In the genomic region with DNA sequence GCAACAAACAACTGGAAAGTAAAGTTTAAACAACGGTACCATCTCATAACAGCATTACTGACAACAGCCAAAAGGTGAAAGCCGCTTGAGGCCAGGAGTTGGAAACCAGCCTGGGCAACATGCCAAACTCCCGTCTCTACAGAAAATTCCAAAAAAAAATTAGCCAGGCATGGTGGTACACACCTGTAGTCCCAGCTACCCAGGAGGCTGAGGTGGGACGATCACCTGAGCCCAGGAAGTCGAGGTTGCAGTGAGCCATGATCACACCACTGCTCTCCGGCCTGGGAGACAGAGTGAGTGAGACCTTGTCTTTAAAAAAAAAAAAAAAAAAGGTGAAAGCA, we compare ENCODE assay signal across 16 cellular contexts. TPM values are rescaled to one million over a fixed set of nuclear protein-coding genes. Genes with fewer than 3 reads are reported as not detected.
DNase-seq lines count a peak whose midpoint lies in the region; ATAC-seq and TF ChIP-seq lines count a peak whose summit lies in the region.
"Had no signal": no experiment of that assay in that cellular context is flagged by ENCODE, and none has a peak within 500 bp of the region (broad histone marks: within the 10 kb centered on the region; RNA-seq: fewer than 3 reads in every experiment).

No MANE protein-coding gene starts in this region.

- intact Hi-C loops in mucosa of descending colon (cut with DNase I, micrococcal nuclease): no loop called here

- DNase-seq in activated T-cell treated with anti-CD3 and anti-CD28 coated beads, Interleukin-2, amount 50 U/mL, for 4 hours: no peak
- DNase-seq in activated T-cell treated with anti-CD3 and anti-CD28 coated beads, Interleukin-2, amount 50 U/mL, for 48 hours: no peak
- DNase-seq in effector memory CD8-positive, alpha-beta T cell: no peak
- peak in 1 of 49 donors; percentile 49 for DNase-seq in substantia nigra (lab: John Stamatoyannopoulos, UW)
- no peak for DNase-seq in COLO829 (ENCODE audit: low spot score)
- no peak for DNase-seq in T-helper 1 cell
- no peak for DNase-seq in mucosa of descending colon
- DNase-seq: activated CD4-positive, alpha-beta memory T cell treated with anti-CD3 and anti-CD28 coated beads, Interleukin-2, amount 10 ng/mL, durations not matched to agents 7 days and 5 days; activated gamma-delta T cell treated with Interleukin-2 at 50 U/mL for 16 hours; DND-41; NCI-H1417; NCI-H2171 treated with DMSO at 0.1 percent for 48 hours; T1000 had no signal

- H3K27me3 Mint-ChIP-seq in activated T-cell treated with anti-CD3 and anti-CD28 coated beads, Interleukin-2, amount 50 U/mL, for 4 hours (ENCODE audit: low read depth): no peaks in the 10 kb centered on the region
- no peaks in the 10 kb centered on the region for H3K27me3 Mint-ChIP-seq in effector memory CD8-positive, alpha-beta T cell
- H3K27me3 Mint-ChIP-seq: activated CD4-positive, alpha-beta memory T cell treated with anti-CD3 and anti-CD28 coated beads, Interleukin-2, amount 10 ng/mL, durations not matched to agents 7 days and 5 days had no signal

- H3K4me3 ChIP-seq in Loucy (ENCODE audit: low read length, poor library complexity, severe bottlenecking): no peak overlapping the region
- no peak overlapping the region for H3K4me3 ChIP-seq in mucosa of descending colon

- H3K27me3 ChIP-seq in Loucy (ENCODE audit: insufficient read depth, low read length, poor library complexity, severe bottlenecking): no peaks in the 10 kb centered on the region

- peak overlapping the region; percentile 65 to 99 for H3K27ac Mint-ChIP-seq in effector memory CD8-positive, alpha-beta T cell
- H3K27ac Mint-ChIP-seq: stimulated activated effector memory CD8-positive, alpha-beta T cell treated with anti-CD3 and anti-CD28 coated beads, Interleukin-12 subunit alpha, Interleukin-12 subunit beta, amount 100 ng/mL, for 72 hours had no signal

- H3F3A ChIP-seq in Loucy (ENCODE audit: low read depth): peaks cover 8% of the 10 kb centered on the region; the same call in 1 of the 2 replicates

- no peak overlapping the region for H2AFZ ChIP-seq in Loucy (ENCODE audit: low read length)

- no peak for TF ChIP-seq CTCF in Loucy (conservative IDR thresholded peaks at IDR 0.05; ENCODE audit: low read length)
- no peak for TF ChIP-seq CTCF in mucosa of descending colon (IDR thresholded peaks at IDR 0.05)

- no peaks in the 10 kb centered on the region for H3K9me3 Mint-ChIP-seq in activated T-cell treated with anti-CD3 and anti-CD28 coated beads, Interleukin-2, amount 50 U/mL, for 4 hours
- H3K9me3 Mint-ChIP-seq in effector memory CD8-positive, alpha-beta T cell: no peaks in the 10 kb centered on the region
- H3K9me3 Mint-ChIP-seq: activated CD4-positive, alpha-beta memory T cell treated with anti-CD3 and anti-CD28 coated beads, Interleukin-2, amount 10 ng/mL, durations not matched to agents 7 days and 5 days; stimulated activated effector memory CD8-positive, alpha-beta T cell treated with anti-CD3 and anti-CD28 coated beads, Interleukin-12 subunit alpha, Interleukin-12 subunit beta, amount 100 ng/mL, for 72 hours had no signal

- H3K4me3 Mint-ChIP-seq in activated T-cell treated with anti-CD3 and anti-CD28 coated beads, Interleukin-2, amount 50 U/mL, for 4 hours: peak overlapping the region; percentile 30
- H3K4me3 Mint-ChIP-seq in effector memory CD8-positive, alpha-beta T cell: no peak overlapping the region
- H3K4me3 Mint-ChIP-seq: activated CD4-positive, alpha-beta memory T cell treated with anti-CD3 and anti-CD28 coated beads, Interleukin-2, amount 10 ng/mL, durations not matched to agents 7 days and 5 days had no signal

- H3K36me3 Mint-ChIP-seq in activated T-cell treated with anti-CD3 and anti-CD28 coated beads, Interleukin-2, amount 50 U/mL, for 4 hours (ENCODE audit: insufficient read depth): no peaks in the 10 kb centered on the region
- peaks cover 30% of the 10 kb centered on the region for H3K36me3 Mint-ChIP-seq in effector memory CD8-positive, alpha-beta T cell (ENCODE audit: insufficient read depth)

- H3K9me2 ChIP-seq in Loucy (replicated peaks; ENCODE audit: low read depth, low read length): no peaks in the 10 kb centered on the region

- H3K36me3 ChIP-seq in Loucy (ENCODE audit: insufficient read depth, low read length): no peaks in the 10 kb centered on the region
- H3K36me3 ChIP-seq in mucosa of descending colon (ENCODE audit: low read depth): no peaks in the 10 kb centered on the region

- peak overlapping the region; percentile 16 for H3K27ac ChIP-seq in substantia nigra (ENCODE audit: low read depth, low read length, poor library complexity, severe bottlenecking)

- H3K4me1 Mint-ChIP-seq in activated T-cell treated with anti-CD3 and anti-CD28 coated beads, Interleukin-2, amount 50 U/mL, for 4 hours (ENCODE audit: low read depth): peaks cover 84% of the 10 kb centered on the region
- peaks cover 44 to 68% of the 10 kb centered on the region in 2 donors for H3K4me1 Mint-ChIP-seq in effector memory CD8-positive, alpha-beta T cell (ENCODE audit: low read depth in 2 of 2)

- peaks cover 92% of the 10 kb centered on the region for H3K79me2 ChIP-seq in Loucy (ENCODE audit: insufficient read depth, low read length)

- H3K4me2 ChIP-seq in Loucy (ENCODE audit: low read depth, low read length, poor library complexity, severe bottlenecking): peak overlapping the region; percentile 10

- H3K9me3 ChIP-seq in Loucy (ENCODE audit: insufficient read depth, low read depth, low read length): no peaks in the 10 kb centered on the region
- no peaks in the 10 kb centered on the region for H3K9me3 ChIP-seq in mucosa of descending colon

- H3K9ac ChIP-seq in Loucy (ENCODE audit: low read depth, low read length, poor library complexity, severe bottlenecking): no peak overlapping the region

- no peak for ATAC-seq in activated T-cell treated with anti-CD3 and anti-CD28 coated beads, Interleukin-2, amount 50 U/mL, for 4 hours
- no peak for ATAC-seq in effector memory CD8-positive, alpha-beta T cell (replicated peaks)
- no peak for ATAC-seq in mucosa of descending colon
- ATAC-seq: Right ventricle myocardium inferior; stimulated activated effector memory CD8-positive, alpha-beta T cell treated with anti-CD3 and anti-CD28 coated beads, Interleukin-12 subunit alpha, Interleukin-12 subunit beta, amount 100 ng/mL, for 72 hours had no signal

- peaks cover 73% of the 10 kb centered on the region for H3K4me1 ChIP-seq in Loucy (ENCODE audit: insufficient read depth, low read length, poor library complexity, severe bottlenecking)
- peaks cover 26% of the 10 kb centered on the region for H3K4me1 ChIP-seq in mucosa of descending colon (ENCODE audit: low read depth)

- peaks cover 28% of the 10 kb centered on the region for H4K20me1 ChIP-seq in Loucy (ENCODE audit: insufficient read depth, low read length, poor library complexity, severe bottlenecking)

RNA-seq across cellular contexts. Expression of a gene that starts 4.4 kb away (rescaled TPM):
- 10 to 100 TPM; 33.3 to 41.2 (median 40.7) TPM for total RNA-seq in activated T-cell treated with anti-CD3 and anti-CD28 coated beads, Interleukin-2, amount 50 U/mL, for 4 hours
- total RNA-seq in mucosa of descending colon: 10 to 100 TPM; 16.8 to 61.1 (median 28.0) TPM
